10 cellular contexts compared by ENCODE assay signal in the genomic region with DNA sequence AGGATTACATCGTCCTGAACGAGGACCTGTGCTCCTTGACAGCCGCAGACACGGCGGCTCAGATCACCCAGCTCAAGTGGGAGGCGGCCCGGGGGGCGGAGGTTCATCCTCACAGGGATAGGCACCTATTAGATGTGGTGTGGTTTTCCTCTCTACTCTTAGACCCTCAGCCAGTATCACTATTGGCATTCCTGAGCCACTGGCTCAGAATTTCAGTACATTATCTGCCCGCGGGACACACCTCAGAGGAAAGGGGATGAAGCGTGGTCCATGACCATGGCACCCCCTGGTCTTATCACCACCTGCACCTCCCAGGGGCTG. TPM values are rescaled to one million over a fixed set of nuclear protein-coding genes. Genes with fewer than 3 reads are reported as not detected.
DNase-seq lines count a peak whose midpoint lies in the region; ATAC-seq and TF ChIP-seq lines count a peak whose summit lies in the region.
"Had no signal": no experiment of that assay in that cellular context is flagged by ENCODE, and none has a peak within 500 bp of the region (broad histone marks: within the 10 kb centered on the region; RNA-seq: fewer than 3 reads in every experiment).

No MANE protein-coding gene starts in this region.

- peak overlapping the region; percentile 70 for H3K4me3 Mint-ChIP-seq in chondrocyte (ENCODE audit: unreplicated experiment)

- H3K9ac ChIP-seq in muscle layer of colon (ENCODE audit: low read length), result no peak overlapping the region

- H3K4me1 Mint-ChIP-seq in chondrocyte (ENCODE audit: low read depth), result peaks cover 15% of the 10 kb centered on the region

- peaks cover 54% of the 10 kb centered on the region for H3K27me3 Mint-ChIP-seq in chondrocyte (ENCODE audit: low read depth)

- H3K27ac ChIP-seq in muscle layer of colon (ENCODE audit: low read depth, low read length), result no peak overlapping the region
- no peak overlapping the region for H3K27ac ChIP-seq in uterus

- ATAC-seq in Right ventricle myocardium inferior (peak; percentile 5), left ventricle myocardium superior (no peak), HG03196 (IDR thresholded peaks at IDR 0.05; ENCODE audit: unreplicated experiment) (no peak)

- peaks cover 0 to 20% of the 10 kb centered on the region in 2 donors for H3K27me3 ChIP-seq in muscle layer of colon (ENCODE audit: control insufficient read depth in 1 of 2, insufficient read depth in 2 of 2, low read length in 2 of 2)
- H3K27me3 ChIP-seq in uterus, result peaks cover 0 to 19% of the 10 kb centered on the region in 2 donors

- no peak overlapping the region for H3K27ac Mint-ChIP-seq in chondrocyte (ENCODE audit: unreplicated experiment)

- TF ChIP-seq CTCF in chondrocyte (IDR thresholded peaks at IDR 0.05) (no peak), uterus (IDR thresholded peaks at IDR 0.05) (no peak)

- no peak for TF ChIP-seq POLR2A in uterus (IDR thresholded peaks at IDR 0.05)

- H3K4me3 ChIP-seq in muscle layer of colon (ENCODE audit: low read depth in 1 of 2, low read length in 2 of 2) (peak overlapping the region; percentile 59 to 76), uterus (peak overlapping the region; percentile 45 to 51)

- DNase-seq in Right ventricle myocardium inferior (ENCODE audit: missing footprints), result no peak
- no peak for DNase-seq in left ventricle myocardium superior
- no peak for DNase-seq in chondrocyte (ENCODE audit: low spot score)
- no peak for DNase-seq in uterus
- no peak for DNase-seq in NCI-H69 (lab: John Stamatoyannopoulos, UW)
- no peak for DNase-seq in cortex of kidney (lab: John Stamatoyannopoulos, UW)
- DNase-seq: DND-41 had no signal

- H3K36me3 ChIP-seq in muscle layer of colon (ENCODE audit: insufficient read depth, low read length), result no peaks in the 10 kb centered on the region
- H3K36me3 ChIP-seq in uterus, result no peaks in the 10 kb centered on the region

- H3K4me1 ChIP-seq in muscle layer of colon (ENCODE audit: insufficient read depth, low read length) (peaks cover 8% of the 10 kb centered on the region), uterus (peaks cover 0 to 5% of the 10 kb centered on the region in 2 donors)

- no peaks in the 10 kb centered on the region for H3K36me3 Mint-ChIP-seq in chondrocyte (ENCODE audit: low read depth)

- intact Hi-C loops in Right ventricle myocardium inferior (cut with DNase I) (loop anchor here (2.0 to 5.0 kb wide), 2 partner anchors 41 to 56 kb away; no protein-coding TSS in a partner anchor), left ventricle myocardium superior (cut with micrococcal nuclease) (no loop called here), uterus (cut with DNase I; ENCODE audit: low total_unique reads) (no loop called here)

- H3K9me3 Mint-ChIP-seq in chondrocyte (ENCODE audit: low read depth), result peaks cover 3% of the 10 kb centered on the region

- H3K9me3 ChIP-seq in muscle layer of colon (ENCODE audit: low read length), result no peaks in the 10 kb centered on the region
- no peaks in the 10 kb centered on the region for H3K9me3 ChIP-seq in uterus

RNA-seq across cellular contexts. Expression of gene HLA-G, which starts 34.6 kb away (rescaled TPM):
- total RNA-seq in Right ventricle myocardium inferior (not detected), left ventricle myocardium superior (not detected), chondrocyte (0.30 to 0.46 TPM in 2 of 3 replicates, not detected in the other), uterus (under 1 TPM in 1 of 4 donors, not detected in 3; 0.52 TPM)
- total RNA-seq: LHCN-M2 had no signal
